ENCODE assay signal across 36 cellular contexts in the genomic region with DNA sequence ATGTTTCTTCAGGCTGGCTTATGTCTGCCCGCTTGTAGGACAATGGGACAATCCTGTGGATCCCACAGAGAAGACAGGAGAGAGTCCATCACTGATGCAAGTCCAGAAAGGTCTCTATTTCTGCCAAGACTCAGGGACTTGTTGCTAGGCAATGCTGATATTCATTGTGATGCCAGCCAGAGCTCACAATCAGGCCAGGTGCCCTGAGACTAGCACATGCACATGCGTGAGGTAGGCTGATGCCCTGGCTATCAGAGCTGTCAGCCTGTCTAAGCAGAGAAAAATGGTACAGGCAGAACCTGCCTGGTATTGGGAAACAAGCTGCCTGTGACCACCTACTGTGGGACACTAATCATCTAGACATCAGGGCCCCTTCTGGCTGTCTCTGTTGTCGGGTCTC.
"Had no signal": no experiment of that assay in that cellular context is flagged by ENCODE, and none has a peak within 500 bp of the region (broad histone marks: within the 10 kb centered on the region; RNA-seq: fewer than 3 reads in every experiment).

No MANE protein-coding gene starts in this region.

- DNase-seq: Karpas-422, Kasumi-1, KG1, MG63, MM.1S, MV-4-11, NCI-H1048, NCI-H1092, NCI-H1092 treated with DMSO at 0.1 percent for 48 hours, NCI-H1105, NCI-H1105 treated with DMSO at 0.1 percent for 48 hours, NCI-H1417, NCI-H1417 treated with DMSO at 0.1 percent for 48 hours, NCI-H1436, NCI-H1436 treated with DMSO at 0.1 percent for 48 hours, NCI-H146, NCI-H1694, NCI-H1694 treated with DMSO at 0.1 percent for 48 hours, NCI-H187, NCI-H187 treated with DMSO at 0.1 percent for 48 hours, NCI-H1930, NCI-H2029, NCI-H2029 treated with DMSO at 0.1 percent for 48 hours, NCI-H2081, NCI-H2081 treated with DMSO at 0.1 percent for 48 hours, NCI-H2107, NCI-H2171, NCI-H2171 treated with DMSO at 0.1 percent for 48 hours, NCI-H2227 treated with DMSO at 0.1 percent for 48 hours, NCI-H226, NCI-H345, NCI-H446, NCI-H446 treated with DMSO at 0.1 percent for 48 hours, NCI-H510A, NCI-H510A treated with DMSO at 0.1 percent for 48 hours, NCI-H524 had no signal
